Comparison of ENCODE assay signal across 8 cellular contexts in genomic region chr12:124391340-124392261, GRCh38.
DNase-seq lines count a peak whose midpoint lies in the region; ATAC-seq and TF ChIP-seq lines count a peak whose summit lies in the region.

No MANE protein-coding gene starts in this region.

- no peaks in the 10 kb centered on the region for H3K9me2 ChIP-seq in Karpas-422 (replicated peaks; ENCODE audit: insufficient read depth, low read length)

- H2AFZ ChIP-seq in Karpas-422 (ENCODE audit: low read length): no peak overlapping the region

- peak overlapping the region; percentile 80 for H3K4me2 ChIP-seq in Karpas-422 (ENCODE audit: low read depth, low read length, poor library complexity, severe bottlenecking)

- peak; percentile 48 for ATAC-seq in GM19455 (IDR thresholded peaks at IDR 0.05; ENCODE audit: unreplicated experiment)

- TF ChIP-seq EP300 in tibial nerve (IDR thresholded peaks at IDR 0.05): peak in 1 of 2 donors; percentile 36

- 76% methylated on average over 34 to 35 of the region's 35 CpGs for WGBS in tibial nerve, 2 donors

- peaks cover 27% of the 10 kb centered on the region for H3K79me2 ChIP-seq in Karpas-422 (ENCODE audit: low read length)

- H3K4me3 ChIP-seq in Karpas-422 (ENCODE audit: low read length) (peak overlapping the region; percentile 57; the same call in 1 of the 2 replicates), tibial nerve (no peak overlapping the region), A673 (ENCODE audit: low read depth, low read length, poor library complexity, severe bottlenecking) (no peak overlapping the region)

- CTCF ChIA-PET in activated CD4-positive, alpha-beta T cell treated with anti-CD3 and anti-CD28 coated beads, Interleukin-2, amount 10 ng/mL, durations not matched to agents 7 days and 5 days (lab: Charles Lee): interaction anchor here (1.4 kb wide), 1 partner anchor 10 kb away, joined by 3 read pairs; no protein-coding TSS in a partner anchor
- CTCF ChIA-PET in A673 (lab: Charles Lee): no interaction called here

- peak overlapping the region; percentile 14 for H3K4me3 Mint-ChIP-seq in activated CD4-positive, alpha-beta T cell treated with anti-CD3 and anti-CD28 coated beads, Interleukin-2, amount 10 ng/mL, durations not matched to agents 7 days and 5 days
- peak overlapping the region; percentile 31 to 73 (median 64) for H3K4me3 Mint-ChIP-seq in nephron

- peak overlapping the region; percentile 97 for H3K27ac ChIP-seq in Karpas-422 (ENCODE audit: low read length)
- peak overlapping the region in 3 of 4 donors; percentile 86 to 91 (median 88) for H3K27ac ChIP-seq in tibial nerve
- H3K27ac ChIP-seq in A673 (ENCODE audit: low read depth, low read length, poor library complexity, severe bottlenecking): no peak overlapping the region

- TF ChIP-seq CTCF in nephron (IDR thresholded peaks at IDR 0.05; ENCODE audit: unreplicated experiment in 3 of 3) (no peak), tibial nerve (IDR thresholded peaks at IDR 0.05) (no peak), A673 (conservative IDR thresholded peaks at IDR 0.05; ENCODE audit: low read depth, low read length) (no peak)

- H3K27me3 ChIP-seq in Karpas-422 (ENCODE audit: low read length) (no peaks in the 10 kb centered on the region), tibial nerve (no peaks in the 10 kb centered on the region), A673 (replicated peaks; ENCODE audit: insufficient read depth, low read depth, low read length, poor library complexity) (no peaks in the 10 kb centered on the region)

- no TSS peak for BruUV-seq in A673 (replicated peaks; lab: Mats Ljungman, UMichigan)

- POLR2A ChIA-PET in activated CD4-positive, alpha-beta T cell treated with anti-CD3 and anti-CD28 coated beads, Interleukin-2, amount 10 ng/mL, durations not matched to agents 7 days and 5 days (lab: Charles Lee): interaction anchor here (0.6 kb wide), 1 partner anchor 465 kb away, joined by 3 read pairs; no protein-coding TSS in a partner anchor
- POLR2A ChIA-PET in A673 (lab: Charles Lee; ENCODE audit: low non-redundant PET): interaction anchor here (0.6 kb wide), 1 partner anchor 378 kb away, joined by 7 read pairs; no protein-coding TSS in a partner anchor

- no peaks in the 10 kb centered on the region for H3K9me3 Mint-ChIP-seq in activated CD4-positive, alpha-beta T cell treated with anti-CD3 and anti-CD28 coated beads, Interleukin-2, amount 10 ng/mL, durations not matched to agents 7 days and 5 days
- H3K9me3 Mint-ChIP-seq in nephron: no peaks in the 10 kb centered on the region

- peak overlapping the region; percentile 79 for H3K27ac Mint-ChIP-seq in activated CD4-positive, alpha-beta T cell treated with anti-CD3 and anti-CD28 coated beads, Interleukin-2, amount 10 ng/mL, durations not matched to agents 7 days and 5 days
- peak overlapping the region; percentile 72 to 91 (median 81) for H3K27ac Mint-ChIP-seq in nephron

- peak overlapping the region; percentile 78 for H3K9ac ChIP-seq in Karpas-422 (ENCODE audit: low read length)

- peaks cover 2% of the 10 kb centered on the region for H3K36me3 Mint-ChIP-seq in activated CD4-positive, alpha-beta T cell treated with anti-CD3 and anti-CD28 coated beads, Interleukin-2, amount 10 ng/mL, durations not matched to agents 7 days and 5 days (ENCODE audit: low read depth)
- peaks cover 23% of the 10 kb centered on the region for H3K36me3 Mint-ChIP-seq in nephron (ENCODE audit: low read depth)

- H3K9me3 ChIP-seq in Karpas-422 (ENCODE audit: low read length): no peaks in the 10 kb centered on the region
- no peaks in the 10 kb centered on the region for H3K9me3 ChIP-seq in tibial nerve
- no peaks in the 10 kb centered on the region for H3K9me3 ChIP-seq in A673 (ENCODE audit: low read depth, low read length, poor library complexity, severe bottlenecking)

- H3K4me1 Mint-ChIP-seq in activated CD4-positive, alpha-beta T cell treated with anti-CD3 and anti-CD28 coated beads, Interleukin-2, amount 10 ng/mL, durations not matched to agents 7 days and 5 days: peaks cover 36% of the 10 kb centered on the region
- H3K4me1 Mint-ChIP-seq in nephron: peaks cover 61% of the 10 kb centered on the region

- intact Hi-C loops in A673 (cut with micrococcal nuclease; ENCODE audit: unreplicated experiment): no loop called here

- no peak for TF ChIP-seq POLR2A in tibial nerve (IDR thresholded peaks at IDR 0.05)

- no peaks in the 10 kb centered on the region for H4K20me1 ChIP-seq in Karpas-422 (ENCODE audit: insufficient read depth, low read depth, low read length)

- H3K27me3 Mint-ChIP-seq in activated CD4-positive, alpha-beta T cell treated with anti-CD3 and anti-CD28 coated beads, Interleukin-2, amount 10 ng/mL, durations not matched to agents 7 days and 5 days: no peaks in the 10 kb centered on the region
- no peaks in the 10 kb centered on the region for H3K27me3 Mint-ChIP-seq in nephron (ENCODE audit: low read depth)

- H3K36me3 ChIP-seq in Karpas-422 (ENCODE audit: insufficient read depth, low read length): no peaks in the 10 kb centered on the region
- H3K36me3 ChIP-seq in tibial nerve: peaks cover 0 to 16% (median 0%) of the 10 kb centered on the region in 3 donors
- H3K36me3 ChIP-seq in A673 (ENCODE audit: insufficient read depth, low read length, poor library complexity, severe bottlenecking): peaks cover 19% of the 10 kb centered on the region

- H3K4me1 ChIP-seq in Karpas-422 (ENCODE audit: low read length) (peaks cover 85% of the 10 kb centered on the region), tibial nerve (peaks cover 7 to 99% (median 83%) of the 10 kb centered on the region in 4 donors), A673 (ENCODE audit: insufficient read depth, low read length, poor library complexity, severe bottlenecking) (peaks cover 35% of the 10 kb centered on the region)

- DNase-seq in AG08395 (ENCODE audit: low spot score) (peak; percentile 59), Karpas-422 (peak; percentile 91), tibial nerve (ENCODE audit: low spot score in 2 of 2) (peak; percentile 63 to 69), A673 (ENCODE audit: low spot score) (no peak)
- DNase-seq in activated CD4-positive, alpha-beta T cell treated with anti-CD3 and anti-CD28 coated beads, Interleukin-2, amount 10 ng/mL, durations not matched to agents 7 days and 5 days: peak; percentile 40
- peak; percentile 9 for DNase-seq in effector CD4-positive, alpha-beta T cell
